ENCODE assay signal across 1 cellular context in genomic region chr5:145951071-145951470, GRCh38.
TF ChIP-seq lines count a peak whose summit lies in the region.

No MANE protein-coding gene starts in this region.

TF ChIP-seq in GM23338, 12 proteins besides CTCF, POLR2A, EP300 and RAD21 (continued from another document):
- no peak for TF ChIP-seq EZH2phosphoT487 (IDR thresholded peaks at IDR 0.05; ENCODE audit: unreplicated experiment)
- no peak for TF ChIP-seq ZNF331 (CRISPR knock-in tag; IDR thresholded peaks at IDR 0.05; ENCODE audit: low read depth)
- no peak for TF ChIP-seq ZNF114 (CRISPR knock-in tag; IDR thresholded peaks at IDR 0.05)
